Comparison of ENCODE assay signal across 17 cellular contexts in the genomic region with DNA sequence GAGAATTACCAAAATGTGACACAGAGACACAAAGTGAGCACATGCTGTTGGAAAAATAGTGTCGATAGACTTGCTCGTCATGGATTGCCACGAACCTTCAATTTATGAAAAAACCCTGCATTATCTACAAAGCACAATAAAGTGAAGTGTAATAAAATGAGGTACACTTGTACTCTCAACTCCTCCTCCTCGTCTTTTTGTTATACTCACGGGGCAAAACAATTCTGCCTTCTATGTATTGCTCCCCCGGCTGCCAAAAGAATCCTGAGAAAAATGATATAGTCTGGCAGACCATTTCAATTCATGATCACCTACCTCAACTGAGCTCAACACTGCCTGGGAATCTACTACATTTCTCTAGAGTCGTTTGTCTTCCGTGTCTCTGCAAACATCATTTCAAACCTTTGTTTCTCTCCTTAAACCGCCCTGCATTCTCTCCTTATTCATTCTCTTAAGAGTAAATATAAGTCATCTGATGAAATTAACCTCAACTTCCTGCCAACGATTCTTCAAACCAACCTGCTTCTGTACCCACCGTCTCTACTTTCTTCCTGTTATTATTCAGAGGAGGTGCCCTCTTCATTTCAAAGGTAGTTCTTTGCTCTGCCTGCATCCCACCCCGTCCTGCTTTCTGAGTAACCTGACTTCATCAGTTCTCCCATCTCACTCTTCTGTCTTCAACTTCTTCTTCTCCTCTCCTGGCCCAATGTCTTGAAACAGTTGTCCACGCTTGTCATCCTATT. TPM values are rescaled to one million over a fixed set of nuclear protein-coding genes. Genes with fewer than 3 reads are reported as not detected.
DNase-seq lines count a peak whose midpoint lies in the region; ATAC-seq and TF ChIP-seq lines count a peak whose summit lies in the region.
"Had no signal": no experiment of that assay in that cellular context is flagged by ENCODE, and none has a peak within 500 bp of the region (broad histone marks: within the 10 kb centered on the region; RNA-seq: fewer than 3 reads in every experiment).

No MANE protein-coding gene starts in this region.

- CTCF ChIA-PET in T-cell (lab: Charles Lee) = interaction anchor here in 1 of 2 donors (1.1 to 1.5 kb wide), 3 partner anchors 9 to 52 kb away, joined by 3 to 4 read pairs (median 3); no protein-coding TSS in a partner anchor

- H3K9me2 ChIP-seq in DOHH2 (replicated peaks; ENCODE audit: control insufficient read depth, low read length) = no peaks in the 10 kb centered on the region

- no peaks in the 10 kb centered on the region for H3K27me3 Mint-ChIP-seq in T-cell

- no peaks in the 10 kb centered on the region for H3K36me3 Mint-ChIP-seq in T-cell

- peaks cover 40 to 45% (median 41%) of the 10 kb centered on the region in 3 donors for H3K4me1 Mint-ChIP-seq in T-cell

- H3K4me2 ChIP-seq in BLaER1 (peak overlapping the region; percentile 46), DOHH2 (ENCODE audit: low read length) (peak overlapping the region; percentile 6; the same call in 1 of the 2 replicates)

- POLR2A ChIA-PET in T-cell (lab: Charles Lee) = interaction anchor here in 1 of 2 donors (0.5 kb wide), 1 partner anchor 11 kb away, joined by 3 read pairs; no protein-coding TSS in a partner anchor

- peak in 24 of 34 experiments; percentile 23 to 72 (median 42) for DNase-seq in T-cell
- peak; percentile 17 for DNase-seq in epithelial cell of esophagus (ENCODE audit: low read depth)
- no peak for DNase-seq in NCI-H526 (lab: John Stamatoyannopoulos, UW)
- DNase-seq: activated CD4-positive, CD25-positive, alpha-beta regulatory T cell; erythroblast; GF-D8; GM23248; Karpas-422; left cardiac atrium; NCI-H187; NCI-H748 treated with DMSO at 0.1 percent for 48 hours; stimulated activated CD4-positive, alpha-beta T cell treated with anti-CD3 and anti-CD28 coated beads, Interleukin-2, amount 100 ng/mL, for 24 hours had no signal

- H3K4me3 Mint-ChIP-seq in T-cell = no peak overlapping the region

- H4K20me1 ChIP-seq in BLaER1 = no peaks in the 10 kb centered on the region
- no peaks in the 10 kb centered on the region for H4K20me1 ChIP-seq in DOHH2 (ENCODE audit: control insufficient read depth, insufficient read depth, low read depth, low read length)

- H3K27ac ChIP-seq in BLaER1 (no peak overlapping the region), DOHH2 (ENCODE audit: low read depth, low read length) (no peak overlapping the region)
- H3K27ac ChIP-seq: GM23248, SJSA1 had no signal

- no peaks in the 10 kb centered on the region for H3K79me2 ChIP-seq in DOHH2 (ENCODE audit: control insufficient read depth, low read length)

- H3K36me3 ChIP-seq in BLaER1 (no peaks in the 10 kb centered on the region), DOHH2 (ENCODE audit: control insufficient read depth, low read length) (no peaks in the 10 kb centered on the region)
- H3K36me3 ChIP-seq: SJSA1 had no signal

- TF ChIP-seq CTCF in DOHH2 (IDR thresholded peaks at IDR 0.05; ENCODE audit: low read depth, low read length, poor library complexity, severe bottlenecking) = no peak
- TF ChIP-seq CTCF in epithelial cell of esophagus (IDR thresholded peaks at IDR 0.05; ENCODE audit: insufficient read depth, low read depth, low read length, missing control alignments) = no peak

- no peaks in the 10 kb centered on the region for H3K27me3 ChIP-seq in BLaER1
- peaks cover 35% of the 10 kb centered on the region for H3K27me3 ChIP-seq in DOHH2 (ENCODE audit: control insufficient read depth, low read length)
- H3K27me3 ChIP-seq: SJSA1 had no signal

- no peak overlapping the region for H3K9ac ChIP-seq in BLaER1
- H3K9ac ChIP-seq: GM23248 had no signal

- no peak overlapping the region for H3K27ac Mint-ChIP-seq in T-cell

- H3K4me3 ChIP-seq in BLaER1 (no peak overlapping the region), DOHH2 (ENCODE audit: low read length) (no peak overlapping the region), epithelial cell of esophagus (ENCODE audit: low read length) (no peak overlapping the region)
- H3K4me3 ChIP-seq: GM23248, SJSA1 had no signal

- H3F3A ChIP-seq in DOHH2 (ENCODE audit: control insufficient read depth, insufficient read depth) = no peaks in the 10 kb centered on the region

- H3K9me3 ChIP-seq in BLaER1 (peaks cover 22% of the 10 kb centered on the region; the same call in 1 of the 2 replicates), DOHH2 (ENCODE audit: control insufficient read depth, insufficient read depth, low read length) (no peaks in the 10 kb centered on the region)
- H3K9me3 ChIP-seq: SJSA1 had no signal

- ATAC-seq in T-cell (replicated peaks in 1 of 4) (peak; percentile 96 to 97 (median 97)), HG02970 (IDR thresholded peaks at IDR 0.05; ENCODE audit: low FRiP score, unreplicated experiment) (no peak), HG02571 (IDR thresholded peaks at IDR 0.05; ENCODE audit: unreplicated experiment) (no peak)

- peaks cover 0 to 5% (median 0%) of the 10 kb centered on the region in 3 donors for H3K9me3 Mint-ChIP-seq in T-cell

- H3K4me1 ChIP-seq in BLaER1 = peaks cover 11% of the 10 kb centered on the region
- peaks cover 6% of the 10 kb centered on the region for H3K4me1 ChIP-seq in DOHH2 (ENCODE audit: control insufficient read depth, low read length)

RNA-seq across cellular contexts. Expression of gene IL19, which starts 12.9 kb away (rescaled TPM):
- not detected for total RNA-seq in T-cell
- total RNA-seq: GM23248, left cardiac atrium, SJSA1 had no signal

RNA-seq across cellular contexts. Expression of gene IL10, which starts 14.6 kb away (rescaled TPM):
- 1 to 10 TPM in 1 of 5 donors, under 1 TPM in 2, not detected in 2; 0.19 to 1.1 (median 0.26) TPM for total RNA-seq in T-cell
- total RNA-seq: GM23248, SJSA1 had no signal

Comparison
In these comparisons a context has a peak if more than half of its experiments do, and no peak if none do; other contexts are left out.
1. ATAC-seq: peak in T-cell (4 of 4); none in HG02970 (single experiment) and HG02571 (single experiment).
2. DNase-seq: peak in T-cell (24 of 34) and epithelial cell of esophagus (single experiment); none in NCI-H526 (0 of 2).